12 cellular contexts compared by ENCODE assay signal in the genomic region with DNA sequence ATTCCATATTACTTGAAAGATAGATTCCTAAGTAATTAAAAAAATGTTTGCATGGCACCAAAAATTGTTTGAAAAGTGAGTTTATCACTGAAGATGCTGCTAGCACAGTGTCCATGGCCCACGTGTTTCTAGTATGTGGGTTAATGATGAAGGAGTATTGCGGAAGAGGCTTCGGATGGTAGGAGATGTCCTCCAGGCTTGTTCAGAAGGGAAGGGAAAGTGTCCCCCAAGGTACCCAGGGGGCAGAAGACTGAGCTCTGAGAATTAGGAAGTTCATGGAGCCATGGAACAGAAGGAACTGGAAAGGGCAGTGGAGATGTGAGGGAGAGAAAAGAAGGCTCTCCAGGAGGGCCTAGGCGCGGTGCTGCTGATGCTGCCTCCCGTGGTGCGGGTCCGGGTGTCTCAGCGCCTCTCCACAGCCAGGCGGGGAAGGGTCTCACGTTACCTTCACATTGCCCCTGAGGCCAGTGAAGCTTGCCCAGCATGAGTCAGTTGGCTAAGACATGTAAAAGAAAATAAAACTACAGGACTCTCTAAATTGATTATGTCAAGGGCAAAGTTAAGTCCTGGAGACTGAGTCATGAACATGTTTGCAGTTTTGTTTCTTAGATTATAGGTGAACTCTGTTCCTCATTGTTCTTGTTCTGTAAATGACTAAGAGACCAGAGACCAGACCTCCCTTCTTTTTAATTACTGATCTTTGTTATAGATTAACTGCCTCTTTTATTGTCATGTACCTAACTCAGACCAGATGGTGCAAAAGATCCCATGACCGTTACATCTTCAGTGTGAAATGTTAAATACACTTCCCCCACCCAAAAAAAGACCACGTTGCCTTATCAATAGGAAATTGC.
A peak's percentile ranks its signal among the peaks of the same experiment; 100 is the strongest.
DNase-seq lines count a peak whose midpoint lies in the region; ATAC-seq and TF ChIP-seq lines count a peak whose summit lies in the region.
"Had no signal": no experiment of that assay in that cellular context is flagged by ENCODE, and none has a peak within 500 bp of the region (broad histone marks: within the 10 kb centered on the region; RNA-seq: fewer than 3 reads in every experiment).

No MANE protein-coding gene starts in this region.

- H3K9me3 Mint-ChIP-seq in activated naive CD4-positive, alpha-beta T cell treated with anti-CD3 and anti-CD28 coated beads for 36 hours, result no peaks in the 10 kb centered on the region
- H3K9me3 Mint-ChIP-seq: activated T-cell treated with anti-CD3 and anti-CD28 coated beads, Interleukin-2, amount 50 U/mL, for 4 hours; T-helper 1 cell treated with Interleukin-12 subunit alpha and Interleukin-12 subunit beta and Interleukin-4 antibody, amounts not matched to agents 30 μg/mL and 1 μg/mL, for 36 hours had no signal

- H3K9me3 ChIP-seq in BE2C, result no peaks in the 10 kb centered on the region
- no peaks in the 10 kb centered on the region for H3K9me3 ChIP-seq in HUES48 (ENCODE audit: control insufficient read depth, insufficient read depth, low read length)

- no peak overlapping the region for H3K23ac ChIP-seq in mesendoderm (ENCODE audit: low read length)

- H3K36me3 Mint-ChIP-seq in activated naive CD4-positive, alpha-beta T cell treated with anti-CD3 and anti-CD28 coated beads for 36 hours (ENCODE audit: low read depth), result no peaks in the 10 kb centered on the region
- H3K36me3 Mint-ChIP-seq: CD4-positive, CD25-positive, alpha-beta regulatory T cell had no signal

- H3K4ac ChIP-seq in mesendoderm (ENCODE audit: low read depth, low read length), result no peak overlapping the region

- no peak overlapping the region for H2BK5ac ChIP-seq in mesendoderm (ENCODE audit: low read length)

- peaks cover 4% of the 10 kb centered on the region; the same call in 1 of the 2 replicates for H3K36me3 ChIP-seq in BE2C
- H3K36me3 ChIP-seq in HUES48 (ENCODE audit: control insufficient read depth, insufficient read depth, low read length), result peaks cover 36% of the 10 kb centered on the region
- H3K36me3 ChIP-seq in mesendoderm (ENCODE audit: control insufficient read depth, insufficient read depth, low read length), result no peaks in the 10 kb centered on the region

- H3K4me2 ChIP-seq in mesendoderm (ENCODE audit: low read length), result no peak overlapping the region

- H2BK120ac ChIP-seq in mesendoderm (ENCODE audit: low read depth, low read length), result no peak overlapping the region

- intact Hi-C loops in activated naive CD4-positive, alpha-beta T cell treated with anti-CD3 and anti-CD28 coated beads for 36 hours (cut with micrococcal nuclease), result no loop called here

- CTCF ChIA-PET in activated naive CD4-positive, alpha-beta T cell treated with anti-CD3 and anti-CD28 coated beads for 36 hours (lab: Charles Lee), result interaction anchor here (1.4 kb wide), 1 partner anchor 193 kb away, joined by 3 read pairs; no protein-coding TSS in a partner anchor

- H3K27ac ChIP-seq in HUES48 (ENCODE audit: low read depth, low read length) (peak overlapping the region; percentile 77), mesendoderm (ENCODE audit: low read depth, low read length) (no peak overlapping the region)

- WGBS in mesendoderm (ENCODE audit: extremely low coverage, insufficient coverage, low lambda C conversion rate), result no CpG with 5 or more reads among the region's 13 CpGs

- H3K9ac ChIP-seq in HUES48 (ENCODE audit: low read depth, low read length), result no peak overlapping the region
- no peak overlapping the region for H3K9ac ChIP-seq in mesendoderm (ENCODE audit: low read length)

- no peaks in the 10 kb centered on the region for H3K79me1 ChIP-seq in mesendoderm (ENCODE audit: low read length)

- no peak for TF ChIP-seq CTCF in BE2C (IDR thresholded peaks at IDR 0.05; ENCODE audit: low read depth, low read length)

- no peak overlapping the region for H4K8ac ChIP-seq in mesendoderm (ENCODE audit: low read depth, low read length)

- peak overlapping the region; percentile 4 for H3K18ac ChIP-seq in mesendoderm (ENCODE audit: low read length)

- H3K79me2 ChIP-seq in mesendoderm (ENCODE audit: control insufficient read depth, insufficient read depth, low read length), result no peaks in the 10 kb centered on the region

- H3K4me1 Mint-ChIP-seq in activated naive CD4-positive, alpha-beta T cell treated with anti-CD3 and anti-CD28 coated beads for 36 hours (ENCODE audit: low read depth), result peaks cover 6% of the 10 kb centered on the region

- no peaks in the 10 kb centered on the region for H3K27me3 Mint-ChIP-seq in activated naive CD4-positive, alpha-beta T cell treated with anti-CD3 and anti-CD28 coated beads for 36 hours (ENCODE audit: low read depth)

- H3K27me3 ChIP-seq in BE2C, result no peaks in the 10 kb centered on the region
- no peaks in the 10 kb centered on the region for H3K27me3 ChIP-seq in HUES48 (ENCODE audit: control insufficient read depth, insufficient read depth, low read length)
- H3K27me3 ChIP-seq in mesendoderm (ENCODE audit: insufficient read depth, low read length, poor library complexity), result no peaks in the 10 kb centered on the region

- H3K27ac Mint-ChIP-seq in activated naive CD4-positive, alpha-beta T cell treated with anti-CD3 and anti-CD28 coated beads for 36 hours, result no peak overlapping the region
- H3K27ac Mint-ChIP-seq: CD4-positive, CD25-positive, alpha-beta regulatory T cell; T-helper 1 cell treated with Interleukin-12 subunit alpha and Interleukin-12 subunit beta and Interleukin-4 antibody, amounts not matched to agents 30 μg/mL and 1 μg/mL, for 36 hours had no signal

- DNase-seq in BE2C, result peak; percentile 44
- peak; percentile 53 for DNase-seq in brain pericyte (ENCODE audit: low read depth, low spot score)
- peak; percentile 49 for DNase-seq in mesendoderm
- no peak for DNase-seq in NCI-H2029 (lab: John Stamatoyannopoulos, UW)
- no peak for DNase-seq in activated naive CD4-positive, alpha-beta T cell treated with anti-CD3 and anti-CD28 coated beads for 36 hours
- no peak for DNase-seq in activated naive CD4-positive, alpha-beta T cell (lab: John Stamatoyannopoulos, UW)
- DNase-seq: activated T-cell treated with anti-CD3 and anti-CD28 coated beads, Interleukin-2, amount 50 U/mL, for 4 hours; CD4-positive, CD25-positive, alpha-beta regulatory T cell; cerebellar nuclear complex had no signal

- H3K56ac ChIP-seq in mesendoderm (ENCODE audit: low read length), result no peak overlapping the region

- H3K4me1 ChIP-seq in BE2C, result peaks cover 52% of the 10 kb centered on the region
- H3K4me1 ChIP-seq in HUES48 (ENCODE audit: control insufficient read depth, insufficient read depth, low read length), result peaks cover 55% of the 10 kb centered on the region
- H3K4me1 ChIP-seq in mesendoderm (ENCODE audit: control insufficient read depth, low read depth, low read length), result peaks cover 19% of the 10 kb centered on the region

- H4K5ac ChIP-seq in mesendoderm (ENCODE audit: low read length), result no peak overlapping the region

- ATAC-seq in HG02938 (IDR thresholded peaks at IDR 0.05; ENCODE audit: unreplicated experiment), result no peak
- ATAC-seq: activated T-cell treated with anti-CD3 and anti-CD28 coated beads, Interleukin-2, amount 50 U/mL, for 4 hours had no signal

- no peak overlapping the region for H2AK5ac ChIP-seq in mesendoderm (ENCODE audit: low read length)

- H3K4me3 ChIP-seq in BE2C (ENCODE audit: low read depth, low read length) (no peak overlapping the region; the same call in 1 of the 2 replicates), HUES48 (ENCODE audit: low read depth, low read length) (no peak overlapping the region), mesendoderm (ENCODE audit: low read length) (no peak overlapping the region)

- H2BK15ac ChIP-seq in mesendoderm (replicated peaks; ENCODE audit: low read depth), result no peak overlapping the region

- no peak overlapping the region for H3K4me3 Mint-ChIP-seq in activated naive CD4-positive, alpha-beta T cell treated with anti-CD3 and anti-CD28 coated beads for 36 hours
- H3K4me3 Mint-ChIP-seq: activated T-cell treated with anti-CD3 and anti-CD28 coated beads, Interleukin-2, amount 50 U/mL, for 4 hours; CD4-positive, CD25-positive, alpha-beta regulatory T cell; T-helper 1 cell treated with Interleukin-12 subunit alpha and Interleukin-12 subunit beta and Interleukin-4 antibody, amounts not matched to agents 30 μg/mL and 1 μg/mL, for 36 hours had no signal

Comparison
In these comparisons a context has a peak if more than half of its experiments do, and no peak if none do; other contexts are left out.
1. DNase-seq: peak in BE2C (single experiment), brain pericyte (single experiment) and mesendoderm (single experiment); none in NCI-H2029 (single experiment), activated naive CD4-positive, alpha-beta T cell treated with anti-CD3 and anti-CD28 coated beads for 36 hours (single experiment) and activated naive CD4-positive, alpha-beta T cell (0 of 4).